8 cellular contexts compared by ENCODE assay signal in genomic region chr10:120112809-120113208, GRCh38.
"Had no signal": no experiment of that assay in that cellular context is flagged by ENCODE, and none has a peak within 500 bp of the region (broad histone marks: within the 10 kb centered on the region; RNA-seq: fewer than 3 reads in every experiment).

No MANE protein-coding gene starts in this region.

- H3K27ac ChIP-seq: GM23248, HL-60, KMS-11 had no signal

- H3K4me3 ChIP-seq: GM23248, HAP-1 had no signal

- H3K9ac ChIP-seq: GM23248, KMS-11 had no signal

- H3K9me3 ChIP-seq: HAP-1 had no signal

- H3K4me1 ChIP-seq: HAP-1 had no signal

- H2AFZ ChIP-seq: GM23248 had no signal

- H3K4me2 ChIP-seq: KMS-11 had no signal

- DNase-seq: GM23248, GOT3, H7, Karpas-422, KBM-7 had no signal

- H3K36me3 ChIP-seq: HAP-1 had no signal
